Comparison of ENCODE assay signal across 8 cellular contexts in the genomic region with DNA sequence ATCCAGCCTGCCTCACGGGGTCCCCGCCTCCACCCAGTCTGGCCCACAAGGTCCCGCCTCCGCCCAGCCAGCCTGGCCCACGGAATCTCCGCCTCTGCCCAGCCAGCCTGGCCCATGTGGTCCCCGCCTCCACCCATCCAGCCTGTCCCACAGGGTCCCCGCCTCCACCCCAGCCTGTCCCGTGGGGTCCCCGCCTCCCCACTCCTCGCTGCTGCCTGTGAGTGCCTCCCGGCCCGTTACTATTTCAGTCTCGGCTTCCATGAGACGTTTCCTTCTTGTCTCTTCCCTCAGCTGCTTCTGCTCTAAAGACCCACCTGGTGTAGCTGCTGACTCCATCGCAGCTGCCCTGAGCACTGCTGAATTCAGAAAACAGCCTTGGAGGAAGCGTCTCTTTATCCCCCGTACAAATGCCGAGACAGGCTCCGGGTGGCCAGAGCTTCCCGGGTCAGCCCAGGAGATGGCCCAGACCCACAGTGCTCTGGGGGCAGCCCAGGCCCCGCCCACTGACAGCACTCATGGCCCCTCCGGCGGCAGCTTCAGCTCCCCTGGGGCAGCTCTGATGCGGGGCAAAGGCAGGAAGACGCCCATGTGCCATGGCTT.
A peak's percentile ranks its signal among the peaks of the same experiment; 100 is the strongest.
DNase-seq lines count a peak whose midpoint lies in the region; ATAC-seq, FAIRE-seq and TF ChIP-seq lines count a peak whose summit lies in the region.

No MANE protein-coding gene starts in this region.

- H3K4me1 ChIP-seq in HCT116 (ENCODE audit: control insufficient read depth in 1 of 2, insufficient read depth in 2 of 2, low read length in 2 of 2) (no peaks in the 10 kb centered on the region), Peyer's patch (peaks cover 0 to 25% (median 5%) of the 10 kb centered on the region in 4 donors), HepG2 (ENCODE audit: insufficient read depth, low read length) (no peaks in the 10 kb centered on the region)

- CTCF ChIA-PET in HCT116 (lab: Charles Lee) (no interaction called here), HepG2 (lab: Yijun Ruan, JAX; ENCODE audit: low intra/inter-chr PET ratio, low total read pairs) (no interaction called here)

- TF ChIP-seq EP300 in HepG2 (IDR thresholded peaks at IDR 0.05; ENCODE audit: low read depth in 2 of 2, low read length in 2 of 2) (no peak), HepG2 (CRISPR knock-in tag; IDR thresholded peaks at IDR 0.05; ENCODE audit: borderline replicate concordance) (no peak)

- TF ChIP-seq RAD21 in HCT116 (IDR thresholded peaks at IDR 0.05; ENCODE audit: low read depth), result no peak
- TF ChIP-seq RAD21 in HepG2 (CRISPR knock-in tag; IDR thresholded peaks at IDR 0.05), result no peak

- ATAC-seq in GM18858 (IDR thresholded peaks at IDR 0.05; ENCODE audit: unreplicated experiment), result peak; percentile 68
- ATAC-seq in HCT116, result peak; percentile 80
- peak; percentile 45; the same call in 2 of the 3 replicates for ATAC-seq in HepG2

- BruUV-seq in HCT116 (replicated peaks; lab: Mats Ljungman, UMichigan), result no TSS peak
- BruUV-seq in HepG2 (replicated peaks; lab: Mats Ljungman, UMichigan), result no TSS peak

- DNase-seq in HCT116 (ENCODE audit: low read depth, low spot score) (no peak), Peyer's patch (peak in 2 of 3 donors; percentile 84 to 87), HepG2 (ENCODE audit: low spot score) (no peak), NCI-H510A (lab: John Stamatoyannopoulos, UW) (no peak), DMS53 treated with DMSO at 0.1 percent for 48 hours (lab: John Stamatoyannopoulos, UW; ENCODE audit: unreplicated experiment) (no peak), medulla oblongata (ENCODE audit: extremely low spot score) (no peak), T-helper 9 cell (no peak)

- POLR2A ChIA-PET in HCT116 (lab: Charles Lee) (no interaction called here), HepG2 (lab: Yijun Ruan, JAX) (no interaction called here)

- intact Hi-C loops in HCT116 (cut with micrococcal nuclease), result no loop called here
- intact Hi-C loops in HepG2 (cut with micrococcal nuclease; ENCODE audit: unreplicated experiment), result no loop called here

- TF ChIP-seq CTCF in HCT116 (IDR thresholded peaks at IDR 0.05 in 2 of 3, conservative IDR thresholded peaks at IDR 0.05 in 1 of 3; ENCODE audit: borderline replicate concordance in 1 of 3, insufficient read depth in 1 of 3, low read depth in 2 of 3, low read length in 2 of 3) (no peak), Peyer's patch (IDR thresholded peaks at IDR 0.05) (no peak), HepG2 (CRISPR knock-in tag; IDR thresholded peaks at IDR 0.05) (no peak)

- H3K4me2 ChIP-seq in HCT116 (ENCODE audit: low read length) (no peak overlapping the region), HepG2 (ENCODE audit: low read depth, low read length) (peak overlapping the region; percentile 49; the same call in 1 of the 2 replicates)

- H2AFZ ChIP-seq in HCT116 (ENCODE audit: low read depth, low read length, poor library complexity, severe bottlenecking) (no peak overlapping the region), HepG2 (ENCODE audit: low read length) (no peak overlapping the region)

- H3K9me2 ChIP-seq in HCT116 (ENCODE audit: insufficient read depth), result no peaks in the 10 kb centered on the region

- H3K27me3 ChIP-seq in HCT116 (ENCODE audit: insufficient read depth, low read length), result no peaks in the 10 kb centered on the region
- no peaks in the 10 kb centered on the region for H3K27me3 ChIP-seq in Peyer's patch
- peaks cover 8 to 82% of the 10 kb centered on the region in 2 experiments for H3K27me3 ChIP-seq in HepG2 (ENCODE audit: control insufficient read depth in 1 of 2, insufficient read depth in 2 of 2, low read length in 2 of 2)

- H3K27ac ChIP-seq in HCT116 (ENCODE audit: low read depth, low read length) (no peak overlapping the region), Peyer's patch (peak overlapping the region in 2 of 4 donors; percentile 80 to 85), HepG2 (ENCODE audit: extremely low read length, insufficient read depth, low read length) (no peak overlapping the region)

- in situ Hi-C loops in HepG2 (cut with HindIII; ENCODE audit: extremely low pct_ligation_motif_present, low pct_unique_long_range_greater_than_20kb), result no loop called here

- H3K36me3 ChIP-seq in HCT116 (ENCODE audit: control insufficient read depth in 1 of 2, insufficient read depth in 2 of 2, low read length in 2 of 2) (no peaks in the 10 kb centered on the region), Peyer's patch (peaks cover 0 to 7% (median 0%) of the 10 kb centered on the region in 3 donors), HepG2 (replicated peaks in 1 of 2; ENCODE audit: control insufficient read depth in 1 of 2, insufficient read depth in 2 of 2, low read length in 2 of 2) (no peaks in the 10 kb centered on the region)

- H3K9ac ChIP-seq in HCT116 (ENCODE audit: low read length) (no peak overlapping the region), HepG2 (ENCODE audit: insufficient read depth, low read depth, low read length) (no peak overlapping the region)

- TF ChIP-seq POLR2A in HCT116 (IDR thresholded peaks at IDR 0.05; ENCODE audit: borderline replicate concordance, extremely low read depth, insufficient read depth, insufficient read length), result no peak
- no peak for TF ChIP-seq POLR2A in Peyer's patch (IDR thresholded peaks at IDR 0.05)
- TF ChIP-seq POLR2A in HepG2 (IDR thresholded peaks at IDR 0.05; ENCODE audit: insufficient read depth in 1 of 2, low read depth in 2 of 2, low read length in 2 of 2), result no peak

- no peak overlapping the region for H3K4me3 ChIP-seq in HCT116 (replicated peaks in 1 of 2; ENCODE audit: low read depth in 1 of 2, low read length in 2 of 2)
- H3K4me3 ChIP-seq in Peyer's patch, result peak overlapping the region in 2 of 4 donors; percentile 15 to 28
- peak overlapping the region in 1 of 3 experiments; percentile 37; a peak in 1 of 6 replicates for H3K4me3 ChIP-seq in HepG2 (replicated peaks in 1 of 3; ENCODE audit: insufficient read depth in 1 of 3, low read depth in 2 of 3, low read length in 3 of 3)

- H3K9me3 ChIP-seq in HCT116 (ENCODE audit: control insufficient read depth in 1 of 2, insufficient read depth in 1 of 2, low read depth in 1 of 2, low read length in 2 of 2), result no peaks in the 10 kb centered on the region
- no peaks in the 10 kb centered on the region for H3K9me3 ChIP-seq in Peyer's patch
- no peaks in the 10 kb centered on the region for H3K9me3 ChIP-seq in HepG2 (ENCODE audit: low read length)

- 23% methylated on average over 23 of the region's 26 CpGs for WGBS in HepG2 (ENCODE audit: low lambda C conversion rate)

- H3K79me2 ChIP-seq in HCT116 (ENCODE audit: insufficient read depth, low read length) (no peaks in the 10 kb centered on the region), HepG2 (ENCODE audit: insufficient read depth, low read length) (no peaks in the 10 kb centered on the region)

- RAD21 ChIA-PET in HCT116 (lab: Charles Lee; ENCODE audit: low non-redundant PET in 1 of 2, low total read pairs in 2 of 2, uncharacterized antibody in 2 of 2, unreplicated experiment in 2 of 2), result no interaction called here

- H4K20me1 ChIP-seq in HCT116 (ENCODE audit: insufficient read depth) (no peaks in the 10 kb centered on the region), HepG2 (ENCODE audit: insufficient read depth, low read length) (no peaks in the 10 kb centered on the region)

- FAIRE-seq in HepG2 (lab: Jason Lieb, UNC), result no peak

TF ChIP-seq in HCT116, 20 proteins besides CTCF, POLR2A, EP300 and RAD21 (continues in another document):
- no peak for TF ChIP-seq FOSL1 (IDR thresholded peaks at IDR 0.05; ENCODE audit: low read depth)
- TF ChIP-seq CBX3 (IDR thresholded peaks at IDR 0.05; ENCODE audit: low read depth), result no peak
- TF ChIP-seq MAX (IDR thresholded peaks at IDR 0.05), result no peak
- no peak for TF ChIP-seq SRF (IDR thresholded peaks at IDR 0.05; ENCODE audit: low read depth)
- TF ChIP-seq ZNF274 (IDR thresholded peaks at IDR 0.05; ENCODE audit: low read depth, low read length), result no peak

TF ChIP-seq in HepG2, 621 proteins besides CTCF, POLR2A, EP300 and RAD21 (continues in another document):
- TF ChIP-seq ZNF672 (CRISPR knock-in tag; IDR thresholded peaks at IDR 0.05) (no peak), ZNF530 (CRISPR knock-in tag; IDR thresholded peaks at IDR 0.05; ENCODE audit: low read depth) (no peak), ZFAT (CRISPR knock-in tag; conservative IDR thresholded peaks at IDR 0.05) (no peak), ATF6 (CRISPR knock-in tag; conservative IDR thresholded peaks at IDR 0.05) (no peak), ZIK1 (CRISPR knock-in tag; IDR thresholded peaks at IDR 0.05; ENCODE audit: borderline replicate concordance, low read depth) (no peak), BCL6 (CRISPR knock-in tag; IDR thresholded peaks at IDR 0.05) (no peak), ZNF333 (CRISPR knock-in tag; IDR thresholded peaks at IDR 0.05; ENCODE audit: borderline replicate concordance) (no peak), HNF4G (IDR thresholded peaks at IDR 0.05; ENCODE audit: borderline replicate concordance, low read depth, low read length) (no peak), HNF4G (CRISPR knock-in tag; IDR thresholded peaks at IDR 0.05; ENCODE audit: borderline replicate concordance, low read depth) (no peak), HHEX (CRISPR knock-in tag; IDR thresholded peaks at IDR 0.05) (no peak)

Comparison
In these comparisons a context has a peak if more than half of its experiments do, and no peak if none do; other contexts are left out.
1. DNase-seq: peak in Peyer's patch (2 of 3); none in HCT116 (single experiment), HepG2 (single experiment), NCI-H510A (single experiment), DMS53 treated with DMSO at 0.1 percent for 48 hours (single experiment), medulla oblongata (single experiment) and T-helper 9 cell (single experiment).
2. Peak in every context shown above with its lines, with median percentiles within 50 percentile points of each other: ATAC-seq.